ENCODE assay signal across 26 cellular contexts in genomic region chr16:17747357-17747756, GRCh38.
"Had no signal": no experiment of that assay in that cellular context is flagged by ENCODE, and none has a peak within 500 bp of the region (broad histone marks: within the 10 kb centered on the region; RNA-seq: fewer than 3 reads in every experiment).

No MANE protein-coding gene starts in this region.

- H3K36me3 Mint-ChIP-seq: naive thymus-derived CD8-positive, alpha-beta T cell; stimulated activated naive B cell treated with anti-CD40 and anti-IgM and Interleukin-4, amounts not matched to agents 10 μg/mL and 1 μg/mL and 100 μg/mL, for 72 hours had no signal

- ATAC-seq: left ventricle myocardium superior; lower lobe of right lung; naive thymus-derived CD8-positive, alpha-beta T cell; psoas muscle; right cardiac atrium; stimulated activated naive B cell treated with anti-CD40 and anti-IgM and Interleukin-4, amounts not matched to agents 10 μg/mL and 1 μg/mL and 100 μg/mL, for 72 hours; upper lobe of right lung had no signal

- H3K4me3 ChIP-seq: colonic mucosa, esophagus squamous epithelium, lower lobe of right lung, ovary, psoas muscle, skin epidermis, spleen, thoracic aorta, transverse colon, upper lobe of right lung, uterus had no signal

- H3K27me3 ChIP-seq: colonic mucosa, ovary, uterus had no signal

- H3K9me3 ChIP-seq: colonic mucosa, esophagus squamous epithelium, lower lobe of right lung, ovary, psoas muscle, thoracic aorta, transverse colon, upper lobe of right lung, uterus had no signal

- H3K9me3 Mint-ChIP-seq: endodermal cell had no signal

- H3K4me3 Mint-ChIP-seq: dendritic cell treated with granulocyte-macrophage colony-stimulating factor and Interleukin-4, amounts not matched to agents 40 ng/mL and 50 ng/mL, for 4 days; endodermal cell; naive thymus-derived CD8-positive, alpha-beta T cell; stimulated activated naive B cell treated with anti-CD40 and anti-IgM and Interleukin-4, amounts not matched to agents 10 μg/mL and 1 μg/mL and 100 μg/mL, for 72 hours; stimulated activated naive CD8-positive, alpha-beta T cell treated with anti-CD3 and anti-CD28 coated beads, Interleukin-15, Interleukin-2, amounts not matched to agents 100 ng/mL and 50 ng/mL, for 24 hours had no signal

- FAIRE-seq: endothelial cell of umbilical vein, keratinocyte had no signal

- H3K27ac Mint-ChIP-seq: dendritic cell treated with granulocyte-macrophage colony-stimulating factor and Interleukin-4, amounts not matched to agents 40 ng/mL and 50 ng/mL, for 4 days; endodermal cell; naive thymus-derived CD8-positive, alpha-beta T cell; nephron progenitor cell; stimulated activated naive B cell treated with anti-CD40 and anti-IgM and Interleukin-4, amounts not matched to agents 10 μg/mL and 1 μg/mL and 100 μg/mL, for 72 hours; stimulated activated naive CD8-positive, alpha-beta T cell treated with anti-CD3 and anti-CD28 coated beads, Interleukin-15, Interleukin-2, amounts not matched to agents 100 ng/mL and 50 ng/mL, for 24 hours had no signal

- H3K4me1 Mint-ChIP-seq: naive thymus-derived CD8-positive, alpha-beta T cell; stimulated activated naive B cell treated with anti-CD40 and anti-IgM and Interleukin-4, amounts not matched to agents 10 μg/mL and 1 μg/mL and 100 μg/mL, for 72 hours had no signal

- H3K27ac ChIP-seq: colonic mucosa, esophagus squamous epithelium, lower lobe of right lung, ovary, psoas muscle, skin epidermis, spleen, thoracic aorta, transverse colon, upper lobe of right lung, uterus had no signal

- DNase-seq: colonic mucosa; effector CD8-positive, alpha-beta T cell; esophagus squamous epithelium; foreskin melanocyte; hypothalamus; left ventricle myocardium superior; lower lobe of right lung; naive thymus-derived CD8-positive, alpha-beta T cell; occipital lobe; ovary; psoas muscle; right cardiac atrium; spleen; stimulated activated CD4-positive, alpha-beta T cell treated with anti-CD3 and anti-CD28 coated beads, Interleukin-4, amount 100 ng/mL, for 4 hours; stimulated activated naive B cell treated with anti-CD40 and anti-IgM and Interleukin-4, amounts not matched to agents 10 μg/mL and 1 μg/mL and 100 μg/mL, for 72 hours; transverse colon; upper lobe of right lung; uterus had no signal

- H3K36me3 ChIP-seq: colonic mucosa, esophagus squamous epithelium, lower lobe of right lung, ovary, spleen, thoracic aorta, transverse colon, upper lobe of right lung, uterus had no signal

- H3K27me3 Mint-ChIP-seq: dendritic cell treated with granulocyte-macrophage colony-stimulating factor and Interleukin-4, amounts not matched to agents 40 ng/mL and 50 ng/mL, for 4 days; stimulated activated naive CD8-positive, alpha-beta T cell treated with anti-CD3 and anti-CD28 coated beads, Interleukin-15, Interleukin-2, amounts not matched to agents 100 ng/mL and 50 ng/mL, for 24 hours had no signal

- H3K4me1 ChIP-seq: colonic mucosa, lower lobe of right lung, psoas muscle, spleen, upper lobe of right lung, uterus had no signal
